14 cellular contexts compared by ENCODE assay signal in the genomic region with DNA sequence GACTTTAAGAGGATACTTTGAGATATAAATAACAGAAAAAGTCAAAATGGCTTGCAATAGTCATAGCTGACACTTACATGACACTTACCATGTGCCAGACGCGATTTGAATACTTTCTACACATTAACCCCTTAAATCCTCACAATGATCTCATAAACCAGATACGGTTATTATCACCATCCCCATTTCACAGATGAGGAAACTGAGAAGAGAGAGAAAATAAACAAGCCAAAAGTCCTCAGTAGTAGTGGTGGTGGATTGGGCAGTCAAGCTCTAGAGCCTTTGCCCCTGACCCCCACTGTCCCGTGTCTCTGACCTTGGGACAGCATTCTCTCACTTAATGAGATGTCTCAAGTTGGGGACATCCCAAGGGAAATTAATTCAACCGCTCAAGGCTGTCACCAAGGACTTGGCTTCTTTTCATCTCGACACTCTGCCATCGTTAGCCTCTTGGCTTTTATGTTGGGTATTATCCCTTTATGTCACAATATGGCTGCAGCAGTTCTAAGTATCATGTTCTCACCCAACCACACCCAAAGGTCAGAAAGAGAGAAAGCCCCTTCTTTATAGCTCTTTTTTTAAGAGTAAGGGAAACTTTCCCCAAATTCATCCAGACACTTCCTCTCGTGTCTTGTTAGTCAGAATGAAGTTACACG.
DNase-seq lines count a peak whose midpoint lies in the region; ATAC-seq and TF ChIP-seq lines count a peak whose summit lies in the region.
"Had no signal": no experiment of that assay in that cellular context is flagged by ENCODE, and none has a peak within 500 bp of the region (broad histone marks: within the 10 kb centered on the region; RNA-seq: fewer than 3 reads in every experiment).

No MANE protein-coding gene starts in this region.

- H3K27me3 ChIP-seq in skeletal muscle tissue (ENCODE audit: control insufficient read depth in 3 of 3, insufficient read depth in 3 of 3, low read length in 3 of 3) (no peaks in the 10 kb centered on the region), stomach (no peaks in the 10 kb centered on the region)

- no peaks in the 10 kb centered on the region for H3K27me3 Mint-ChIP-seq in T-helper 2 cell treated with Interferon-gamma antibody and Interleukin-4, amounts not matched to agents 5 μg/mL and 100 μg/mL, for 36 hours (ENCODE audit: low read depth)
- no peaks in the 10 kb centered on the region for H3K27me3 Mint-ChIP-seq in effector memory CD8-positive, alpha-beta T cell
- H3K27me3 Mint-ChIP-seq in mesothelial cell of epicardium (ENCODE audit: low read depth): peaks cover 4% of the 10 kb centered on the region

- TF ChIP-seq POLR2A in stomach (IDR thresholded peaks at IDR 0.05): no peak

- H3K9me3 ChIP-seq in skeletal muscle tissue (ENCODE audit: control insufficient read depth in 3 of 3, low read length in 3 of 3) (peaks cover 0 to 5% (median 2%) of the 10 kb centered on the region in 3 donors), stomach (peaks cover 0 to 9% (median 6%) of the 10 kb centered on the region in 4 donors)
- H3K9me3 ChIP-seq: prostate gland had no signal

- H3K4me1 ChIP-seq in skeletal muscle tissue (ENCODE audit: control insufficient read depth in 3 of 3, insufficient read depth in 3 of 3, low read length in 3 of 3) (peaks cover 22 to 32% (median 30%) of the 10 kb centered on the region in 3 donors), stomach (peaks cover 0 to 9% (median 6%) of the 10 kb centered on the region in 4 donors)
- H3K4me1 ChIP-seq: prostate gland had no signal

- H3K4me1 Mint-ChIP-seq in T-helper 2 cell treated with Interferon-gamma antibody and Interleukin-4, amounts not matched to agents 5 μg/mL and 100 μg/mL, for 36 hours (ENCODE audit: low read depth): peaks cover 39% of the 10 kb centered on the region
- peaks cover 48 to 53% of the 10 kb centered on the region in 2 donors for H3K4me1 Mint-ChIP-seq in effector memory CD8-positive, alpha-beta T cell (ENCODE audit: low read depth in 2 of 2)
- no peaks in the 10 kb centered on the region for H3K4me1 Mint-ChIP-seq in mesothelial cell of epicardium
- H3K4me1 Mint-ChIP-seq: H9 had no signal

- H3K4me3 ChIP-seq in skeletal muscle tissue (ENCODE audit: low read length in 3 of 3) (no peak overlapping the region), stomach (no peak overlapping the region)
- H3K4me3 ChIP-seq: SK-N-MC had no signal

- H3K9me3 Mint-ChIP-seq in T-helper 2 cell treated with Interferon-gamma antibody and Interleukin-4, amounts not matched to agents 5 μg/mL and 100 μg/mL, for 36 hours: peaks cover 9% of the 10 kb centered on the region
- no peaks in the 10 kb centered on the region for H3K9me3 Mint-ChIP-seq in effector memory CD8-positive, alpha-beta T cell
- H3K9me3 Mint-ChIP-seq in mesothelial cell of epicardium: peaks cover 26% of the 10 kb centered on the region

- H3K27ac ChIP-seq in skeletal muscle tissue (ENCODE audit: low read depth, low read length) (peak overlapping the region; percentile 93), stomach (peak overlapping the region in 2 of 5 donors; percentile 52 to 66)
- H3K27ac ChIP-seq: prostate gland, SK-N-MC had no signal

- no peak for DNase-seq in T-helper 2 cell treated with Interferon-gamma antibody and Interleukin-4, amounts not matched to agents 5 μg/mL and 100 μg/mL, for 36 hours (ENCODE audit: low spot score)
- DNase-seq in T-helper 2 cell (no peak), stomach (no peak), mesothelial cell of epicardium (ENCODE audit: low spot score in 2 of 2, unreplicated experiment in 2 of 2) (no peak)
- no peak for DNase-seq in effector memory CD8-positive, alpha-beta T cell
- DNase-seq: DMS53, H9, NCI-H1436 treated with DMSO at 0.1 percent for 48 hours, NCI-H82 had no signal

- H3K36me3 ChIP-seq in skeletal muscle tissue (ENCODE audit: control insufficient read depth in 3 of 3, insufficient read depth in 3 of 3, low read length in 3 of 3) (no peaks in the 10 kb centered on the region), stomach (no peaks in the 10 kb centered on the region)
- H3K36me3 ChIP-seq: prostate gland had no signal

- H3K4me3 Mint-ChIP-seq in T-helper 2 cell treated with Interferon-gamma antibody and Interleukin-4, amounts not matched to agents 5 μg/mL and 100 μg/mL, for 36 hours: peak overlapping the region; percentile 50
- peak overlapping the region; percentile 85 to 92 for H3K4me3 Mint-ChIP-seq in effector memory CD8-positive, alpha-beta T cell
- no peak overlapping the region for H3K4me3 Mint-ChIP-seq in mesothelial cell of epicardium
- H3K4me3 Mint-ChIP-seq: H9 had no signal

- no peak for TF ChIP-seq CTCF in stomach (IDR thresholded peaks at IDR 0.05)
- TF ChIP-seq CTCF in mesothelial cell of epicardium (IDR thresholded peaks at IDR 0.05; ENCODE audit: unreplicated experiment): no peak

- peaks cover 2% of the 10 kb centered on the region for H3K36me3 Mint-ChIP-seq in T-helper 2 cell treated with Interferon-gamma antibody and Interleukin-4, amounts not matched to agents 5 μg/mL and 100 μg/mL, for 36 hours (ENCODE audit: low read depth)
- H3K36me3 Mint-ChIP-seq in effector memory CD8-positive, alpha-beta T cell (ENCODE audit: insufficient read depth): peaks cover 3% of the 10 kb centered on the region
- peaks cover 3% of the 10 kb centered on the region for H3K36me3 Mint-ChIP-seq in mesothelial cell of epicardium

- WGBS in stomach, 5 donors: 74 to 79% (median 77%) methylated on average over 9 of the region's 9 CpGs

- peak overlapping the region; percentile 46 for H3K27ac Mint-ChIP-seq in T-helper 2 cell treated with Interferon-gamma antibody and Interleukin-4, amounts not matched to agents 5 μg/mL and 100 μg/mL, for 36 hours
- H3K27ac Mint-ChIP-seq in effector memory CD8-positive, alpha-beta T cell: peak overlapping the region; percentile 94 to 100
- H3K27ac Mint-ChIP-seq in mesothelial cell of epicardium: no peak overlapping the region
- H3K27ac Mint-ChIP-seq: H9 had no signal

- TF ChIP-seq EP300 in stomach (IDR thresholded peaks at IDR 0.05): no peak

- intact Hi-C loops in stomach (cut with DNase I; ENCODE audit: low total_unique reads): no loop called here

- peak; percentile 22 for ATAC-seq in HG02798 (IDR thresholded peaks at IDR 0.05; ENCODE audit: poor library complexity, unreplicated experiment)
- ATAC-seq in effector memory CD8-positive, alpha-beta T cell (replicated peaks): no peak
- no peak for ATAC-seq in GM18502 (IDR thresholded peaks at IDR 0.05; ENCODE audit: poor library complexity, unreplicated experiment)

- peak overlapping the region; percentile 81 to 84 (median 81) for H3K9ac ChIP-seq in skeletal muscle tissue (ENCODE audit: low read depth in 1 of 3, low read length in 3 of 3)
